ENCODE assay signal across 30 cellular contexts in genomic region chr13:69910800-69911199, GRCh38.
"Had no signal": no experiment of that assay in that cellular context is flagged by ENCODE, and none has a peak within 500 bp of the region (broad histone marks: within the 10 kb centered on the region; RNA-seq: fewer than 3 reads in every experiment).

No MANE protein-coding gene starts in this region.

- H3K36me3 Mint-ChIP-seq: naive thymus-derived CD4-positive, alpha-beta T cell; natural killer cell; neural progenitor cell; stimulated activated naive B cell treated with anti-CD40 and anti-IgM and Interleukin-4, amounts not matched to agents 10 μg/mL and 1 μg/mL and 100 μg/mL, for 72 hours; type B pancreatic cell had no signal

- H3K79me2 ChIP-seq: parathyroid adenoma had no signal

- H3K4me3 ChIP-seq: neural progenitor cell, ovary, psoas muscle, skin epidermis, smooth muscle cell, spleen, stomach, thoracic aorta, tibial artery, transverse colon, upper lobe of right lung, uterus had no signal

- H3K27me3 Mint-ChIP-seq: naive thymus-derived CD4-positive, alpha-beta T cell; progenitor cell of endocrine pancreas; stimulated activated naive B cell treated with anti-CD40 and anti-IgM and Interleukin-4, amounts not matched to agents 10 μg/mL and 1 μg/mL and 100 μg/mL, for 72 hours; stimulated activated naive CD8-positive, alpha-beta T cell treated with anti-CD3 and anti-CD28 coated beads, Interleukin-15, Interleukin-2, amounts not matched to agents 100 ng/mL and 50 ng/mL, for 24 hours; type B pancreatic cell had no signal

- H3K4me1 Mint-ChIP-seq: naive thymus-derived CD4-positive, alpha-beta T cell; natural killer cell; neural progenitor cell; stimulated activated naive B cell treated with anti-CD40 and anti-IgM and Interleukin-4, amounts not matched to agents 10 μg/mL and 1 μg/mL and 100 μg/mL, for 72 hours had no signal

- H3K4me1 ChIP-seq: neural progenitor cell, parathyroid adenoma, psoas muscle, spleen, stomach, tibial artery, transverse colon, upper lobe of right lung, uterus had no signal

- H3K4me2 ChIP-seq: neural progenitor cell, smooth muscle cell had no signal

- H3K36me3 ChIP-seq: neural progenitor cell, ovary, spleen, stomach, thoracic aorta, tibial artery, transverse colon, upper lobe of right lung, uterus had no signal

- H3K27ac ChIP-seq: neural progenitor cell, ovary, parathyroid adenoma, psoas muscle, skin epidermis, spleen, stomach, thoracic aorta, tibial artery, transverse colon, upper lobe of right lung, uterus had no signal

- H3K9me3 ChIP-seq: ovary, psoas muscle, stomach, thoracic aorta, tibial artery, transverse colon, upper lobe of right lung, uterus had no signal

- H3K27me3 ChIP-seq: neural progenitor cell, ovary, spleen, stomach, tibial artery, transverse colon, upper lobe of right lung, uterus had no signal

- H3K9ac ChIP-seq: neural progenitor cell, parathyroid adenoma had no signal

- DNase-seq: naive thymus-derived CD4-positive, alpha-beta T cell; natural killer cell; occipital lobe; ovary; posterior cingulate gyrus; psoas muscle; right cardiac atrium; spleen; stimulated activated CD4-positive, alpha-beta T cell treated with anti-CD3 and anti-CD28 coated beads, Interleukin-12 subunit alpha, Interleukin-12 subunit beta, amount 100 ng/mL, for 4 hours; stimulated activated CD4-positive, alpha-beta T cell treated with anti-CD3 and anti-CD28 coated beads, Interleukin-1b, Interleukin-23, amount 100 ng/mL, for 48 hours; stimulated activated CD4-positive, alpha-beta T cell treated with anti-CD3 and anti-CD28 coated beads, Interleukin-4, amount 100 ng/mL, for 1 hour; stimulated activated CD4-positive, alpha-beta T cell treated with anti-CD3 and anti-CD28 coated beads, Interleukin-4, amount 100 ng/mL, for 4 hours; stimulated activated CD8-positive, alpha-beta memory T cell treated with anti-CD3 and anti-CD28 coated beads, Interleukin-4, amount 100 ng/mL, for 48 hours; stimulated activated naive B cell treated with anti-CD40 and anti-IgM and Interleukin-4, amounts not matched to agents 10 μg/mL and 1 μg/mL and 100 μg/mL, for 72 hours; stimulated activated naive CD4-positive, alpha-beta T cell treated with Interleukin-2 at 50 U/mL for 16 hours; stomach; tibial artery; transverse colon; upper lobe of right lung; uterus had no signal

- H3K4me3 Mint-ChIP-seq: naive thymus-derived CD4-positive, alpha-beta T cell; natural killer cell; nephron; neural progenitor cell; stimulated activated naive B cell treated with anti-CD40 and anti-IgM and Interleukin-4, amounts not matched to agents 10 μg/mL and 1 μg/mL and 100 μg/mL, for 72 hours; stimulated activated naive CD8-positive, alpha-beta T cell treated with anti-CD3 and anti-CD28 coated beads, Interleukin-15, Interleukin-2, amounts not matched to agents 100 ng/mL and 50 ng/mL, for 24 hours; type B pancreatic cell had no signal

- H3K9me3 Mint-ChIP-seq: nephron, neural progenitor cell, type B pancreatic cell had no signal

- ATAC-seq: naive thymus-derived CD4-positive, alpha-beta T cell; natural killer cell; psoas muscle; right cardiac atrium; sciatic nerve; stimulated activated naive B cell treated with anti-CD40 and anti-IgM and Interleukin-4, amounts not matched to agents 10 μg/mL and 1 μg/mL and 100 μg/mL, for 72 hours; upper lobe of right lung had no signal

- H2AFZ ChIP-seq: neural progenitor cell, parathyroid adenoma had no signal

- H3K27ac Mint-ChIP-seq: naive thymus-derived CD4-positive, alpha-beta T cell; natural killer cell; nephron; neural progenitor cell; progenitor cell of endocrine pancreas; stimulated activated naive B cell treated with anti-CD40 and anti-IgM and Interleukin-4, amounts not matched to agents 10 μg/mL and 1 μg/mL and 100 μg/mL, for 72 hours; stimulated activated naive CD8-positive, alpha-beta T cell treated with anti-CD3 and anti-CD28 coated beads, Interleukin-15, Interleukin-2, amounts not matched to agents 100 ng/mL and 50 ng/mL, for 24 hours; type B pancreatic cell had no signal
